12 cellular contexts compared by ENCODE assay signal in genomic region chr13:26425439-26426358, GRCh38.
DNase-seq lines count a peak whose midpoint lies in the region; ATAC-seq and TF ChIP-seq lines count a peak whose summit lies in the region.
"Had no signal": no experiment of that assay in that cellular context is flagged by ENCODE, and none has a peak within 500 bp of the region (broad histone marks: within the 10 kb centered on the region; RNA-seq: fewer than 3 reads in every experiment).

No MANE protein-coding gene starts in this region.

- H3K4me3 ChIP-seq in body of pancreas (no peak overlapping the region), upper lobe of left lung (no peak overlapping the region)
- H3K4me3 ChIP-seq: adrenal gland, suprapubic skin had no signal

- H3K27me3 ChIP-seq in body of pancreas = no peaks in the 10 kb centered on the region
- H3K27me3 ChIP-seq in upper lobe of left lung = no peaks in the 10 kb centered on the region
- H3K27me3 ChIP-seq: adrenal gland, suprapubic skin had no signal

- TF ChIP-seq POLR2A in body of pancreas (IDR thresholded peaks at IDR 0.05) (no peak), upper lobe of left lung (IDR thresholded peaks at IDR 0.05) (no peak)

- ATAC-seq in body of pancreas (peak; percentile 27), upper lobe of left lung (ENCODE audit: low FRiP score in 2 of 2) (peak; percentile 57 to 70), GM21786 (IDR thresholded peaks at IDR 0.05; ENCODE audit: unreplicated experiment) (no peak)

- in situ Hi-C loops in GM13976 (cut with MboI; ENCODE audit: low sequenced_read_pairs, unreplicated experiment) = no loop called here

- peak; percentile 1 for DNase-seq in NCI-H1436 treated with DMSO at 0.1 percent for 48 hours (lab: John Stamatoyannopoulos, UW)
- DNase-seq in NCI-H1436 (lab: John Stamatoyannopoulos, UW) = no peak
- DNase-seq in body of pancreas = peak in 3 of 4 donors; percentile 18 to 59 (median 29)
- DNase-seq in kidney glomerular epithelial cell (lab: John Stamatoyannopoulos, UW) = peak; percentile 59
- DNase-seq in upper lobe of left lung = peak in 1 of 2 donors; percentile 68
- no peak for DNase-seq in NCI-H446 (lab: John Stamatoyannopoulos, UW)
- no peak for DNase-seq in GM13976 (ENCODE audit: low spot score)
- DNase-seq: 8988T, adrenal gland had no signal

- H3K27ac ChIP-seq in body of pancreas (no peak overlapping the region), upper lobe of left lung (peak overlapping the region in 3 of 4 donors; percentile 24 to 32 (median 26))
- H3K27ac ChIP-seq: adrenal gland, KMS-11, suprapubic skin had no signal

- WGBS in body of pancreas, 2 donors = 18 to 21% methylated on average over 9 of the region's 9 CpGs
- 51 to 52% methylated on average over 7 to 9 of the region's 9 CpGs for WGBS in upper lobe of left lung, 2 donors

- H3K4me1 ChIP-seq in body of pancreas = peaks cover 7% of the 10 kb centered on the region
- H3K4me1 ChIP-seq in upper lobe of left lung = peaks cover 0 to 8% (median 6%) of the 10 kb centered on the region in 4 donors
- H3K4me1 ChIP-seq: adrenal gland had no signal

- TF ChIP-seq EP300 in upper lobe of left lung (IDR thresholded peaks at IDR 0.05) = no peak

- H3K36me3 ChIP-seq in body of pancreas (replicated peaks in 1 of 2; ENCODE audit: insufficient read depth in 1 of 2, low read depth in 2 of 2) = no peaks in the 10 kb centered on the region
- H3K36me3 ChIP-seq in upper lobe of left lung = no peaks in the 10 kb centered on the region
- H3K36me3 ChIP-seq: adrenal gland, suprapubic skin had no signal

- TF ChIP-seq CTCF in body of pancreas (IDR thresholded peaks at IDR 0.05) (no peak), upper lobe of left lung (IDR thresholded peaks at IDR 0.05) (no peak), GM13976 (IDR thresholded peaks at IDR 0.05; ENCODE audit: borderline replicate concordance, control extremely low read depth, extremely low read depth, insufficient read depth, missing control alignments) (no peak)

- H3K9me3 ChIP-seq in body of pancreas = no peaks in the 10 kb centered on the region
- no peaks in the 10 kb centered on the region for H3K9me3 ChIP-seq in upper lobe of left lung
- H3K9me3 ChIP-seq: adrenal gland, suprapubic skin had no signal

- intact Hi-C loops in body of pancreas (cut with DNase I) = no loop called here

Comparison
In these comparisons a context has a peak if more than half of its experiments do, and no peak if none do; other contexts are left out.
1. DNase-seq: peak in NCI-H1436 treated with DMSO at 0.1 percent for 48 hours (single experiment), body of pancreas (3 of 4) and kidney glomerular epithelial cell (single experiment); none in NCI-H1436 (single experiment), NCI-H446 (0 of 2) and GM13976 (single experiment).
2. H3K27ac ChIP-seq: peak in upper lobe of left lung (3 of 4); none in body of pancreas (0 of 4).